Comparison of ENCODE assay signal across 16 cellular contexts in the genomic region with DNA sequence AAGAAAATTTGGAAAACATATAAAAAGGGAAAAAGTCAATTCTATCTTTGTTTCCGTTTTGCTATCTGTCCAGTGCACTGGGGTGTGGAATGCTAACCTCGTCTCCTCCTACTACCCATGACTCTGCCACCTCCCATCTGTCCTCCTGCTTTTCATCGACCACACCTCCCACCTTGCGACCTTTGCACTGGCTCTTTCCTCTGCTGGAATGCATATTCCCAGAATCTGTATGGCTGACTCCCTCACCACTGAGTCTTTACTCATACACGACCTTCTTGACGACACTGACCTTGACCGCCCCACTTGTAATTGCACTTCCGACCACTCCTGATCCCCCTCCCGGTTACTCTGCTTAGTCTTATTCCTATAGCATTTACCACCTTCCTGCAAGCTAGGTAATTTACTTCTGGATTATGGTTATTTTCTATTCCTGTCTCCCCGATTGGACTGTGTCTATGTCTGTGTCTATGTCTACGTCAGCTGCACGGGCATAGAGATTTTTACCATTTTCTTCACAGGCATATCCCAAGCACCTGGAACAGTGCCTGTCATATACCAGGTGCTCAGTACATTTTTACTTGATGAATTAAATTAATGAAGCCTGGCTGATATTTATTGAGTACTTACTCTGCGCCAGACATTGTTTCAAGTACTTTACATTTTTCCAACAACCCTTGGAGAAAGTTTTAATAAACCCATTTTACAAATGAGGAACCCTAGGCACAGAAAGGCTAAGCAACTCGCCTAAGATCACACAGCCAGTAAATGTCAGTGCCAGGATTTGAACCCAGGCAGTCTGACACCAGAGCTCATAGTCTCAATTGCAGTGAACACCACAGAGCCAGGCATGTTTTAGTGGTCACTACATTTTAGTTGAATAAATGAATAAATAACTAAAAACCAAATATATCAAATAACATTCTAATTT. TPM values are rescaled to one million over a fixed set of nuclear protein-coding genes. Genes with fewer than 3 reads are reported as not detected.
DNase-seq lines count a peak whose midpoint lies in the region; ATAC-seq and TF ChIP-seq lines count a peak whose summit lies in the region.
"Had no signal": no experiment of that assay in that cellular context is flagged by ENCODE, and none has a peak within 500 bp of the region (broad histone marks: within the 10 kb centered on the region; RNA-seq: fewer than 3 reads in every experiment).

No MANE protein-coding gene starts in this region.

- H3K9me3 ChIP-seq in Caco-2 (no peaks in the 10 kb centered on the region), Peyer's patch (no peaks in the 10 kb centered on the region), duodenal mucosa (ENCODE audit: control insufficient read depth in 1 of 2, low read length in 2 of 2) (peaks cover 7 to 8% of the 10 kb centered on the region in 2 donors)

- H3K36me3 Mint-ChIP-seq in Caco-2 (ENCODE audit: insufficient read depth, unreplicated experiment) = no peaks in the 10 kb centered on the region
- H3K36me3 Mint-ChIP-seq in naive thymus-derived CD8-positive, alpha-beta T cell = peaks cover 0 to 11% (median 0%) of the 10 kb centered on the region in 3 donors

- H3K36me3 ChIP-seq in Caco-2 (ENCODE audit: control insufficient read depth, insufficient read depth, low read length) (no peaks in the 10 kb centered on the region), Peyer's patch (no peaks in the 10 kb centered on the region), duodenal mucosa (ENCODE audit: control insufficient read depth in 1 of 2, insufficient read depth in 2 of 2, low read length in 2 of 2) (peaks cover 0 to 4% of the 10 kb centered on the region in 2 donors)

- H3K27ac Mint-ChIP-seq in Caco-2 (ENCODE audit: unreplicated experiment) = no peak overlapping the region
- H3K27ac Mint-ChIP-seq in naive thymus-derived CD8-positive, alpha-beta T cell = no peak overlapping the region
- H3K27ac Mint-ChIP-seq: CD8-positive, alpha-beta memory T cell had no signal

- H3K4me3 Mint-ChIP-seq in Caco-2 (ENCODE audit: unreplicated experiment) = no peak overlapping the region
- H3K4me3 Mint-ChIP-seq in naive thymus-derived CD8-positive, alpha-beta T cell = no peak overlapping the region
- H3K4me3 Mint-ChIP-seq: CD8-positive, alpha-beta memory T cell had no signal

- H3K4me1 Mint-ChIP-seq in Caco-2 (ENCODE audit: low read depth, unreplicated experiment) = no peaks in the 10 kb centered on the region
- peaks cover 0 to 2% (median 0%) of the 10 kb centered on the region in 4 donors for H3K4me1 Mint-ChIP-seq in naive thymus-derived CD8-positive, alpha-beta T cell
- H3K4me1 Mint-ChIP-seq: CD8-positive, alpha-beta memory T cell had no signal

- POLR2A ChIA-PET in Caco-2 (lab: Charles Lee) = no interaction called here
- POLR2A ChIA-PET in naive thymus-derived CD8-positive, alpha-beta T cell (lab: Charles Lee) = no interaction called here

- no peak for TF ChIP-seq POLR2A in Peyer's patch (IDR thresholded peaks at IDR 0.05)

- intact Hi-C loops in Caco-2 (cut with micrococcal nuclease; ENCODE audit: unreplicated experiment) = no loop called here

- CTCF ChIA-PET in Caco-2 (lab: Charles Lee) = interaction anchor here (0.5 to 1.2 kb wide), 2 partner anchors 116 to 187 kb away, joined by 3 to 4 read pairs; no protein-coding TSS in a partner anchor

- H3K27me3 Mint-ChIP-seq in Caco-2 (ENCODE audit: insufficient read depth, unreplicated experiment) = no peaks in the 10 kb centered on the region
- H3K27me3 Mint-ChIP-seq in naive thymus-derived CD8-positive, alpha-beta T cell = peaks cover 3 to 18% (median 10%) of the 10 kb centered on the region in 5 donors

- peaks cover 11% of the 10 kb centered on the region for H3K9me3 Mint-ChIP-seq in Caco-2 (ENCODE audit: unreplicated experiment)
- peaks cover 0 to 11% (median 7%) of the 10 kb centered on the region in 9 donors for H3K9me3 Mint-ChIP-seq in naive thymus-derived CD8-positive, alpha-beta T cell

- DNase-seq in Caco-2 (peak; percentile 74 to 87), Peyer's patch (peak in 2 of 3 donors; percentile 66 to 68), mucosa of gallbladder (ENCODE audit: low spot score) (peak; percentile 39), HPDE6-E6E7 (ENCODE audit: extremely low spot score) (no peak), NCI-H1417 treated with DMSO at 0.1 percent for 48 hours (lab: John Stamatoyannopoulos, UW) (no peak)
- no peak for DNase-seq in naive thymus-derived CD8-positive, alpha-beta T cell
- DNase-seq: C1 segment of cervical spinal cord; CD8-positive, alpha-beta memory T cell; MV-4-11; NCI-H187 treated with DMSO at 0.1 percent for 48 hours; NCI-H524; NCI-H82; PC-9 had no signal

- no peak overlapping the region for H3K9ac ChIP-seq in duodenal mucosa (ENCODE audit: low read depth in 1 of 2, low read length in 2 of 2)

- H3K4me1 ChIP-seq in Caco-2 (peaks cover 8% of the 10 kb centered on the region), Peyer's patch (peaks cover 0 to 5% (median 0%) of the 10 kb centered on the region in 4 donors), duodenal mucosa (ENCODE audit: control insufficient read depth in 1 of 2, insufficient read depth in 2 of 2, low read length in 2 of 2) (peaks cover 5 to 6% of the 10 kb centered on the region in 2 donors)

- H3K4me3 ChIP-seq in Caco-2 (ENCODE audit: low read depth, low read length) = no peak overlapping the region
- no peak overlapping the region for H3K4me3 ChIP-seq in Peyer's patch
- peak overlapping the region; percentile 3 to 34 for H3K4me3 ChIP-seq in duodenal mucosa (ENCODE audit: low read depth in 1 of 2, low read length in 2 of 2)
- H3K4me3 ChIP-seq: PC-9 had no signal

- no peak for ATAC-seq in GM19023 (IDR thresholded peaks at IDR 0.05; ENCODE audit: unreplicated experiment)
- ATAC-seq in naive thymus-derived CD8-positive, alpha-beta T cell = no peak

- no peak overlapping the region for H3K27ac ChIP-seq in Peyer's patch
- H3K27ac ChIP-seq in duodenal mucosa (ENCODE audit: low read depth, low read length) = no peak overlapping the region
- H3K27ac ChIP-seq: PC-9 had no signal

- H3K27me3 ChIP-seq in Caco-2 (replicated peaks; ENCODE audit: control insufficient read depth, insufficient read depth, low read length) (no peaks in the 10 kb centered on the region), Peyer's patch (no peaks in the 10 kb centered on the region), duodenal mucosa (ENCODE audit: control insufficient read depth in 1 of 2, insufficient read depth in 2 of 2, low read length in 2 of 2) (peaks cover 0 to 4% of the 10 kb centered on the region in 2 donors)

- no TSS peak for BruUV-seq in Caco-2 (replicated peaks; lab: Mats Ljungman, UMichigan)

- TF ChIP-seq CTCF in Caco-2 (IDR thresholded peaks at IDR 0.05; ENCODE audit: insufficient read depth in 1 of 2, low read depth in 1 of 2, low read length in 1 of 2, severe bottlenecking in 1 of 2, unreplicated experiment in 1 of 2) = no peak
- no peak for TF ChIP-seq CTCF in Peyer's patch (IDR thresholded peaks at IDR 0.05)

RNA-seq across cellular contexts. Expression of a gene that starts 54.0 kb away (rescaled TPM):
- total RNA-seq in Caco-2 (2022) (9.1 and 11.2 TPM in 2 replicates), Peyer's patch (not detected), mucosa of gallbladder (0.12 TPM)
- total RNA-seq in naive thymus-derived CD8-positive, alpha-beta T cell = not detected
- polyA plus RNA-seq in naive thymus-derived CD8-positive, alpha-beta T cell = not detected
- total RNA-seq: CD8-positive, alpha-beta memory T cell; HT1080 had no signal
- polyA plus RNA-seq: CD8-positive, alpha-beta memory T cell had no signal

Comparison
In these comparisons a context has a peak if more than half of its experiments do, and no peak if none do; other contexts are left out.
1. DNase-seq: peak in Caco-2 (2 of 2), Peyer's patch (2 of 3) and mucosa of gallbladder (single experiment); none in HPDE6-E6E7 (single experiment), NCI-H1417 treated with DMSO at 0.1 percent for 48 hours (single experiment) and naive thymus-derived CD8-positive, alpha-beta T cell (0 of 10).
2. H3K4me3 ChIP-seq: peak in duodenal mucosa (2 of 2); none in Caco-2 (single experiment) and Peyer's patch (0 of 4).